In genomic region chr3:46693897-46694235, GRCh38 we compare ENCODE assay signal across 8 cellular contexts. TPM values are rescaled to one million over a fixed set of nuclear protein-coding genes. Genes with fewer than 3 reads are reported as not detected.
DNase-seq lines count a peak whose midpoint lies in the region; ATAC-seq and TF ChIP-seq lines count a peak whose summit lies in the region.

No MANE protein-coding gene starts in this region.

- H3K36me3 ChIP-seq in adipocyte (ENCODE audit: control insufficient read depth, insufficient read depth, low read length, severe bottlenecking): no peaks in the 10 kb centered on the region

- H3K4me1 ChIP-seq in adipocyte (ENCODE audit: control insufficient read depth, insufficient read depth, low read length) (peaks cover 7% of the 10 kb centered on the region), foreskin keratinocyte (peaks cover 9% of the 10 kb centered on the region)

- no peak overlapping the region for H3K9ac ChIP-seq in adipocyte (ENCODE audit: low read length)

- DNase-seq in activated CD8-positive, alpha-beta memory T cell treated with anti-CD3 and anti-CD28 coated beads for 4 hours (ENCODE audit: low read depth in 2 of 2): peak; percentile 18 to 28
- DNase-seq in activated CD8-positive, alpha-beta memory T cell treated with anti-CD3 and anti-CD28 coated beads for 24 hours: no peak
- DNase-seq in adipocyte (ENCODE audit: low read depth) (no peak), kidney tubule cell (ENCODE audit: low spot score) (peak; percentile 79), foreskin keratinocyte (no peak), NCI-H2029 (lab: John Stamatoyannopoulos, UW) (no peak), NCI-H2171 treated with DMSO at 0.1 percent for 48 hours (lab: John Stamatoyannopoulos, UW) (no peak)
- peak; percentile 54 for DNase-seq in stimulated activated naive CD4-positive, alpha-beta T cell treated with Interleukin-2 at 50 U/mL for 16 hours (lab: John Stamatoyannopoulos, UW)

- H3K4me3 ChIP-seq in adipocyte (ENCODE audit: low read length): peak overlapping the region; percentile 46

- no peak for ATAC-seq in foreskin keratinocyte

- no peak overlapping the region for H3K27ac ChIP-seq in foreskin keratinocyte

- no peaks in the 10 kb centered on the region for H3K9me3 ChIP-seq in adipocyte (ENCODE audit: control insufficient read depth, low read length)

- TF ChIP-seq CTCF in foreskin keratinocyte (conservative IDR thresholded peaks at IDR 0.05): no peak

- peaks cover 19% of the 10 kb centered on the region for H3K27me3 ChIP-seq in adipocyte (replicated peaks; ENCODE audit: control insufficient read depth, insufficient read depth, low read length)
- H3K27me3 ChIP-seq in foreskin keratinocyte: no peaks in the 10 kb centered on the region

RNA-seq across cellular contexts. Expression of gene ALS2CL, which starts 0.4 kb away (rescaled TPM):
- 32.3 and 39.6 TPM in 2 replicates for total RNA-seq in foreskin keratinocyte
- 27.4 and 33.2 TPM in 2 replicates for polyA plus RNA-seq in foreskin keratinocyte

RNA-seq across cellular contexts. Expression of gene TMIE, which starts 7.3 kb away (rescaled TPM):
- not detected in 2 replicates for total RNA-seq in foreskin keratinocyte
- polyA plus RNA-seq in foreskin keratinocyte: 0.06 TPM in 1 of 2 replicates, not detected in the other

RNA-seq across cellular contexts. Expression of gene PRSS50, which starts 23.8 kb away (rescaled TPM):
- not detected in 2 replicates for total RNA-seq in foreskin keratinocyte
- polyA plus RNA-seq in foreskin keratinocyte: not detected in 2 replicates

Comparison
In these comparisons a context has a peak if more than half of its experiments do, and no peak if none do; other contexts are left out.
1. DNase-seq: peak in activated CD8-positive, alpha-beta memory T cell treated with anti-CD3 and anti-CD28 coated beads for 4 hours (2 of 2), kidney tubule cell (single experiment) and stimulated activated naive CD4-positive, alpha-beta T cell treated with Interleukin-2 at 50 U/mL for 16 hours (single experiment); none in activated CD8-positive, alpha-beta memory T cell treated with anti-CD3 and anti-CD28 coated beads for 24 hours (single experiment), adipocyte (single experiment), foreskin keratinocyte (0 of 2), NCI-H2029 (single experiment) and NCI-H2171 treated with DMSO at 0.1 percent for 48 hours (single experiment).